19 cellular contexts compared by ENCODE assay signal in genomic region chr14:35900741-35901140, GRCh38.
"Had no signal": no experiment of that assay in that cellular context is flagged by ENCODE, and none has a peak within 500 bp of the region (broad histone marks: within the 10 kb centered on the region; RNA-seq: fewer than 3 reads in every experiment).

No MANE protein-coding gene starts in this region.

- ATAC-seq: K562 had no signal

- H3K27ac ChIP-seq: KMS-11 had no signal

- DNase-seq: Kasumi-1, MM.1S, NCI-H1092 treated with DMSO at 0.1 percent for 48 hours, NCI-H1436, NCI-H187, NCI-H2029, NCI-H2081 treated with DMSO at 0.1 percent for 48 hours, NCI-H2171, NCI-H226, NCI-H446, NCI-H510A, NCI-H524 treated with DMSO at 0.1 percent for 48 hours, NCI-H69, NCI-H774, RPMI8226, SHP77, SK-N-SH had no signal

- H3K4me3 ChIP-seq: K562 had no signal
